Comparison of ENCODE assay signal across 11 cellular contexts in genomic region chr21:33944185-33944763, GRCh38.
"Had no signal": no experiment of that assay in that cellular context is flagged by ENCODE, and none has a peak within 500 bp of the region (broad histone marks: within the 10 kb centered on the region; RNA-seq: fewer than 3 reads in every experiment).

No MANE protein-coding gene starts in this region.

- DNase-seq: activated naive CD4-positive, alpha-beta T cell; activated T-cell treated with anti-CD3 and anti-CD28 coated beads, Interleukin-2, amount 50 U/mL, for 1 hour; caudate nucleus; effector CD4-positive, alpha-beta T cell; kidney; left ventricle myocardium inferior; mesendoderm; pancreas; stimulated activated CD4-positive, alpha-beta T cell treated with anti-CD3 and anti-CD28 coated beads, Interleukin-4, amount 100 ng/mL, for 1 hour; stimulated activated CD8-positive, alpha-beta memory T cell treated with anti-CD3 and anti-CD28 coated beads, Interleukin-4, amount 100 ng/mL, for 48 hours; T-helper 9 cell had no signal

- ATAC-seq: pancreas had no signal
